In the genomic region with DNA sequence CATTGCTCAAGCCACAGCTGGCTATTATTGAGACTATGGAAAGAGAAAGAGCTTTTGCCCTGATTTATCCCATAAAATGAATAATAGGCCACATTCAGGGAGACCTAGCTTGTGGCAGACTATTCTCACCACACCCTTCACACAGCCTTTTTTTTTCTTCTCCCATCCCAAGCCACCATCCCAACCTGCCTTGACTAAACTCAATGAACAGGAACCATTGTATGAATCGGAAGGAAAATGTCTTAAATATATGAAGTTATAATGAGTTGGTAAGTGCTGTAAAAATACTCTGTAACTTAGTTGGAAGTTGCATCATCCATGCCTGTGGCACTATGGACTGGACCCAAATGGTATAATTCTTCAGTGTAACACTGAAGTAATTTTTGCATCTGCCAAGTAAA, we compare ENCODE assay signal across 13 cellular contexts.
A peak's percentile ranks its signal among the peaks of the same experiment; 100 is the strongest.
DNase-seq lines count a peak whose midpoint lies in the region; ATAC-seq and TF ChIP-seq lines count a peak whose summit lies in the region.
"Had no signal": no experiment of that assay in that cellular context is flagged by ENCODE, and none has a peak within 500 bp of the region (broad histone marks: within the 10 kb centered on the region; RNA-seq: fewer than 3 reads in every experiment).

No MANE protein-coding gene starts in this region.

- H3K79me2 ChIP-seq in mesendoderm (ENCODE audit: control insufficient read depth, insufficient read depth, low read length): no peaks in the 10 kb centered on the region

- H3K27ac Mint-ChIP-seq in chondrocyte (ENCODE audit: unreplicated experiment): peak overlapping the region; percentile 45
- H3K27ac Mint-ChIP-seq: naive thymus-derived CD8-positive, alpha-beta T cell had no signal

- no peak overlapping the region for H2BK120ac ChIP-seq in mesendoderm (ENCODE audit: low read depth, low read length)

- no peak overlapping the region for H3K4me3 Mint-ChIP-seq in chondrocyte (ENCODE audit: unreplicated experiment)
- H3K4me3 Mint-ChIP-seq: naive thymus-derived CD8-positive, alpha-beta T cell had no signal

- no CpG with 5 or more reads among the region's 1 CpG for WGBS in mesendoderm (ENCODE audit: extremely low coverage, insufficient coverage, low lambda C conversion rate)

- H3K4me1 ChIP-seq in A673 (ENCODE audit: insufficient read depth, low read length, poor library complexity, severe bottlenecking) (peaks cover 39% of the 10 kb centered on the region), HEK293 (ENCODE audit: control insufficient read depth, insufficient read depth, low read length) (peaks cover 17% of the 10 kb centered on the region), mesendoderm (ENCODE audit: control insufficient read depth, low read depth, low read length) (no peaks in the 10 kb centered on the region), gastrocnemius medialis (peaks cover 9 to 19% of the 10 kb centered on the region in 2 donors)

- BruUV-seq in A673 (replicated peaks; lab: Mats Ljungman, UMichigan): no TSS peak

- no peak overlapping the region for H3K56ac ChIP-seq in mesendoderm (ENCODE audit: low read length)

- H3K9me3 ChIP-seq in A673 (ENCODE audit: low read depth, low read length, poor library complexity, severe bottlenecking) (peaks cover under 1% of the 10 kb centered on the region), HEK293 (ENCODE audit: control insufficient read depth, insufficient read depth, low read depth, low read length) (no peaks in the 10 kb centered on the region), gastrocnemius medialis (no peaks in the 10 kb centered on the region)
- H3K9me3 ChIP-seq: body of pancreas had no signal

- H3K9me3 Mint-ChIP-seq in chondrocyte (ENCODE audit: low read depth): peaks cover 12% of the 10 kb centered on the region

- no peak overlapping the region for H4K5ac ChIP-seq in mesendoderm (ENCODE audit: low read length)

- no peak overlapping the region for H3K4me3 ChIP-seq in A673 (ENCODE audit: low read depth, low read length, poor library complexity, severe bottlenecking)
- no peak overlapping the region for H3K4me3 ChIP-seq in HEK293 (ENCODE audit: low read depth, low read length)
- H3K4me3 ChIP-seq in mesendoderm (ENCODE audit: low read length): no peak overlapping the region
- H3K4me3 ChIP-seq in gastrocnemius medialis: no peak overlapping the region
- H3K4me3 ChIP-seq: body of pancreas had no signal

- no peaks in the 10 kb centered on the region for H3K79me1 ChIP-seq in mesendoderm (ENCODE audit: low read length)

- H2BK5ac ChIP-seq in mesendoderm (ENCODE audit: low read length): no peak overlapping the region

- DNase-seq in A673 (ENCODE audit: low spot score): peak; percentile 49
- no peak for DNase-seq in chondrocyte (ENCODE audit: low spot score)
- no peak for DNase-seq in mesendoderm
- DNase-seq in HT-29 (ENCODE audit: low spot score): no peak
- no peak for DNase-seq in NCI-H2196 (lab: John Stamatoyannopoulos, UW; ENCODE audit: unreplicated experiment)
- no peak for DNase-seq in gastrocnemius medialis
- DNase-seq: AML-193; body of pancreas; naive thymus-derived CD8-positive, alpha-beta T cell; NCI-H2081 treated with DMSO at 0.1 percent for 48 hours had no signal

- peak overlapping the region; percentile 68 for H3K18ac ChIP-seq in mesendoderm (ENCODE audit: low read length)

- CTCF ChIA-PET in A673 (lab: Charles Lee) (interaction anchor here (0.6 kb wide), 1 partner anchor 633 kb away, joined by 7 read pairs; no protein-coding TSS in a partner anchor), HEK293 (lab: Yijun Ruan, JAX) (interaction anchor here (0.6 kb wide), 2 partner anchors 342 to 753 kb away, joined by 3 read pairs; no protein-coding TSS in a partner anchor)

- no peaks in the 10 kb centered on the region for H3K27me3 Mint-ChIP-seq in chondrocyte (ENCODE audit: low read depth)
- H3K27me3 Mint-ChIP-seq: naive thymus-derived CD8-positive, alpha-beta T cell had no signal

- intact Hi-C loops in A673 (cut with micrococcal nuclease; ENCODE audit: unreplicated experiment): no loop called here
- intact Hi-C loops in gastrocnemius medialis (cut with DNase I; ENCODE audit: low total_unique reads): no loop called here

- peak overlapping the region; percentile 57 for H2BK15ac ChIP-seq in mesendoderm (replicated peaks; ENCODE audit: low read depth)

- H3K4me2 ChIP-seq in mesendoderm (ENCODE audit: low read length): no peak overlapping the region

- in situ Hi-C loops in gastrocnemius medialis (cut with MboI; ENCODE audit: low sequenced_read_pairs in 4 of 4): no loop called here

- TF ChIP-seq CTCF in A673 (conservative IDR thresholded peaks at IDR 0.05; ENCODE audit: low read depth, low read length): no peak
- no peak for TF ChIP-seq CTCF in HEK293 (tag by site-specific recombination; IDR thresholded peaks at IDR 0.05)
- no peak for TF ChIP-seq CTCF in chondrocyte (IDR thresholded peaks at IDR 0.05)
- no peak for TF ChIP-seq CTCF in gastrocnemius medialis (IDR thresholded peaks at IDR 0.05 in 4 of 5, conservative IDR thresholded peaks at IDR 0.05 in 1 of 5)

- no peak for TF ChIP-seq POLR2A in gastrocnemius medialis (IDR thresholded peaks at IDR 0.05)

- no peak overlapping the region for H3K23ac ChIP-seq in mesendoderm (ENCODE audit: low read length)

- peak overlapping the region; percentile 65 for H3K27ac ChIP-seq in A673 (ENCODE audit: low read depth, low read length, poor library complexity, severe bottlenecking)
- H3K27ac ChIP-seq in HEK293 (ENCODE audit: extremely low read depth, low read depth, low read length): peak overlapping the region; percentile 30
- no peak overlapping the region for H3K27ac ChIP-seq in mesendoderm (ENCODE audit: low read depth, low read length)
- no peak overlapping the region for H3K27ac ChIP-seq in gastrocnemius medialis

- no peak overlapping the region for H3K9ac ChIP-seq in mesendoderm (ENCODE audit: low read length)

- H2AK5ac ChIP-seq in mesendoderm (ENCODE audit: low read length): no peak overlapping the region

- peak overlapping the region; percentile 56 for H4K8ac ChIP-seq in mesendoderm (ENCODE audit: low read depth, low read length)

- peak overlapping the region; percentile 16 for H3K4ac ChIP-seq in mesendoderm (ENCODE audit: low read depth, low read length)

- POLR2A ChIA-PET in A673 (lab: Charles Lee; ENCODE audit: low non-redundant PET) (no interaction called here), HEK293 (lab: Yijun Ruan, JAX) (no interaction called here)

- H3K27me3 ChIP-seq in A673 (replicated peaks; ENCODE audit: insufficient read depth, low read depth, low read length, poor library complexity): no peaks in the 10 kb centered on the region
- H3K27me3 ChIP-seq in mesendoderm (ENCODE audit: insufficient read depth, low read length, poor library complexity): no peaks in the 10 kb centered on the region
- H3K27me3 ChIP-seq in gastrocnemius medialis: no peaks in the 10 kb centered on the region
- H3K27me3 ChIP-seq: body of pancreas had no signal

- peaks cover 3% of the 10 kb centered on the region for H3K36me3 Mint-ChIP-seq in chondrocyte (ENCODE audit: low read depth)

- ATAC-seq in gastrocnemius medialis (no peak), GM21786 (IDR thresholded peaks at IDR 0.05; ENCODE audit: unreplicated experiment) (no peak)
- ATAC-seq: activated CD4-positive, CD25-positive, alpha-beta regulatory T cell treated with anti-CD3 and anti-CD28 coated beads, Interleukin-2, amount 50 U/mL, for 24 hours; body of pancreas; naive thymus-derived CD8-positive, alpha-beta T cell had no signal

- H3K36me3 ChIP-seq in A673 (ENCODE audit: insufficient read depth, low read length, poor library complexity, severe bottlenecking): no peaks in the 10 kb centered on the region
- H3K36me3 ChIP-seq in HEK293 (ENCODE audit: control insufficient read depth in 2 of 2, insufficient read depth in 1 of 2, low read length in 2 of 2): no peaks in the 10 kb centered on the region
- no peaks in the 10 kb centered on the region for H3K36me3 ChIP-seq in mesendoderm (ENCODE audit: control insufficient read depth, insufficient read depth, low read length)
- H3K36me3 ChIP-seq in gastrocnemius medialis: no peaks in the 10 kb centered on the region

- H3K4me1 Mint-ChIP-seq in chondrocyte (ENCODE audit: low read depth): peaks cover 18% of the 10 kb centered on the region
- H3K4me1 Mint-ChIP-seq: naive thymus-derived CD8-positive, alpha-beta T cell had no signal

TF ChIP-seq in HEK293, 187 proteins besides CTCF, POLR2A, EP300 and RAD21 (continues in another document):
- TF ChIP-seq SCRT1 (tag by site-specific recombination; IDR thresholded peaks at IDR 0.05; ENCODE audit: borderline replicate concordance) (no peak), ZNF112 (tag by site-specific recombination; IDR thresholded peaks at IDR 0.05) (no peak)
- TF ChIP-seq, protein P1, sequence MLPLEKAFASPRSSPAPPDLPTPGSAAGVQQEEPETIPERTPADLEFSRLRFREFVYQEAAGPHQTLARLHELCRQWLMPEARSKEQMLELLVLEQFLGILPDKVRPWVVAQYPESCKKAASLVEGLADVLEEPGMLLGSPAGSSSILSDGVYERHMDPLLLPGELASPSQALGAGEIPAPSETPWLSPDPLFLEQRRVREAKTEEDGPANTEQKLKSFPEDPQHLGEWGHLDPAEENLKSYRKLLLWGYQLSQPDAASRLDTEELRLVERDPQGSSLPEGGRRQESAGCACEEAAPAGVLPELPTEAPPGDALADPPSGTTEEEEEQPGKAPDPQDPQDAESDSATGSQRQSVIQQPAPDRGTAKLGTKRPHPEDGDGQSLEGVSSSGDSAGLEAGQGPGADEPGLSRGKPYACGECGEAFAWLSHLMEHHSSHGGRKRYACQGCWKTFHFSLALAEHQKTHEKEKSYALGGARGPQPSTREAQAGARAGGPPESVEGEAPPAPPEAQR (tag by site-specific recombination; IDR thresholded peaks at IDR 0.05): 0 out of 2 replicates have a peak, but pooled peaks have one; percentile 30
- TF ChIP-seq, protein P2, sequence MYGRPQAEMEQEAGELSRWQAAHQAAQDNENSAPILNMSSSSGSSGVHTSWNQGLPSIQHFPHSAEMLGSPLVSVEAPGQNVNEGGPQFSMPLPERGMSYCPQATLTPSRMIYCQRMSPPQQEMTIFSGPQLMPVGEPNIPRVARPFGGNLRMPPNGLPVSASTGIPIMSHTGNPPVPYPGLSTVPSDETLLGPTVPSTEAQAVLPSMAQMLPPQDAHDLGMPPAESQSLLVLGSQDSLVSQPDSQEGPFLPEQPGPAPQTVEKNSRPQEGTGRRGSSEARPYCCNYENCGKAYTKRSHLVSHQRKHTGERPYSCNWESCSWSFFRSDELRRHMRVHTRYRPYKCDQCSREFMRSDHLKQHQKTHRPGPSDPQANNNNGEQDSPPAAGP (tag by site-specific recombination; IDR thresholded peaks at IDR 0.05): no peak
- TF ChIP-seq, protein P3, sequence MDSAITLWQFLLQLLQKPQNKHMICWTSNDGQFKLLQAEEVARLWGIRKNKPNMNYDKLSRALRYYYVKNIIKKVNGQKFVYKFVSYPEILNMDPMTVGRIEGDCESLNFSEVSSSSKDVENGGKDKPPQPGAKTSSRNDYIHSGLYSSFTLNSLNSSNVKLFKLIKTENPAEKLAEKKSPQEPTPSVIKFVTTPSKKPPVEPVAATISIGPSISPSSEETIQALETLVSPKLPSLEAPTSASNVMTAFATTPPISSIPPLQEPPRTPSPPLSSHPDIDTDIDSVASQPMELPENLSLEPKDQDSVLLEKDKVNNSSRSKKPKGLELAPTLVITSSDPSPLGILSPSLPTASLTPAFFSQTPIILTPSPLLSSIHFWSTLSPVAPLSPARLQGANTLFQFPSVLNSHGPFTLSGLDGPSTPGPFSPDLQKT (IDR thresholded peaks at IDR 0.05; ENCODE audit: borderline replicate concordance, low read depth, low read length): no peak

Comparison
In these comparisons a context has a peak if more than half of its experiments do, and no peak if none do; other contexts are left out.
1. H3K27ac ChIP-seq: peak in A673 (single experiment) and HEK293 (single experiment); none in mesendoderm (single experiment) and gastrocnemius medialis (0 of 4).